Comparison of ENCODE assay signal across 9 cellular contexts in the genomic region with DNA sequence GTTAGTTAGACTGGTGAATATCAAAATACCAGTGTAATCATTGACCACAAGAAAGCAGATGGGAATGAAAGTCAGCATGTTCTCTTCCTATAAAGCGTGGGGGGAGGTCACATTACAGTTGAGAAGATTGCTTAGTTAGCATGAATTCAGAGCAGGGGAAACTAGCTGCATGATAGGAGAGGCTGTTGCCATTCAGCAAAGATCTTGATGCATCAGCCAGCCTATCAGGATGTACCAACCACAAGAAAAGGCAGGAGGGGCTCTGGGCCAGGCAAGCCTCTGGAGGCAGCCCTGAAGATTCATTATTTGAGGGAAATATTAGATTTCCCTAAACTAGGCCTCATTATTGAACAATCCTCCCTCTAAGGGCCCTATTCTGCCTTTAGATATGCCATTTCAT. TPM values are rescaled to one million over a fixed set of nuclear protein-coding genes. Genes with fewer than 3 reads are reported as not detected.
DNase-seq lines count a peak whose midpoint lies in the region; ATAC-seq and TF ChIP-seq lines count a peak whose summit lies in the region.
"Had no signal": no experiment of that assay in that cellular context is flagged by ENCODE, and none has a peak within 500 bp of the region (broad histone marks: within the 10 kb centered on the region; RNA-seq: fewer than 3 reads in every experiment).

No MANE protein-coding gene starts in this region.

- peak overlapping the region; percentile 45 for H3K4me2 ChIP-seq in BLaER1

- H3K9me3 ChIP-seq in BLaER1 = no peaks in the 10 kb centered on the region

- H3K27me3 ChIP-seq in BLaER1 = no peaks in the 10 kb centered on the region

- no peaks in the 10 kb centered on the region for H3K9me3 Mint-ChIP-seq in Calu3 (ENCODE audit: low read depth, unreplicated experiment)

- ATAC-seq in HG03354 (IDR thresholded peaks at IDR 0.05; ENCODE audit: poor library complexity, severe bottlenecking, unreplicated experiment) (no peak), GM21423 (IDR thresholded peaks at IDR 0.05; ENCODE audit: unreplicated experiment) (no peak), GM18502 (IDR thresholded peaks at IDR 0.05; ENCODE audit: poor library complexity, unreplicated experiment) (no peak)

- H3K36me3 ChIP-seq in BLaER1 = no peaks in the 10 kb centered on the region

- no peaks in the 10 kb centered on the region for H4K20me1 ChIP-seq in BLaER1

- no peak overlapping the region for H3K4me3 Mint-ChIP-seq in Calu3 (ENCODE audit: low read depth, unreplicated experiment)

- H3K27me3 Mint-ChIP-seq in Calu3 (ENCODE audit: unreplicated experiment) = peaks cover 22% of the 10 kb centered on the region

- H3K4me1 Mint-ChIP-seq in Calu3 (ENCODE audit: low read depth, unreplicated experiment) = no peaks in the 10 kb centered on the region

- POLR2A ChIA-PET in HEK293T (lab: Yijun Ruan, JAX) = interaction anchor here (1.8 kb wide), 1 partner anchor 9 kb away, joined by 5 read pairs; the partner anchor contains the start of gene NUP58

- H3K4me3 ChIP-seq in BLaER1 = no peak overlapping the region

- H3K36me3 Mint-ChIP-seq in Calu3 (ENCODE audit: insufficient read depth, unreplicated experiment) = peaks cover 3% of the 10 kb centered on the region

- peaks cover 16% of the 10 kb centered on the region for H3K4me1 ChIP-seq in BLaER1

- CTCF ChIA-PET in HEK293T (lab: Yijun Ruan, JAX) = no interaction called here
- CTCF ChIA-PET in Calu3 (lab: Charles Lee) = no interaction called here

- no peak overlapping the region for H3K27ac ChIP-seq in BLaER1

- TF ChIP-seq CTCF in Calu3 (IDR thresholded peaks at IDR 0.05; ENCODE audit: unreplicated experiment) = no peak

- DNase-seq in HEK293T (ENCODE audit: extremely low spot score) (peak; percentile 23), RKO (ENCODE audit: low spot score) (peak; percentile 33), fibroblast of peridontal ligament (ENCODE audit: extremely low read depth) (peak; percentile 29), Calu3 (no peak)
- DNase-seq: NCI-H2029 had no signal

- intact Hi-C loops in Calu3 (cut with micrococcal nuclease; ENCODE audit: unreplicated experiment) = no loop called here

- no TSS peak for BruUV-seq in Calu3 (replicated peaks; lab: Mats Ljungman, UMichigan)

- H3K27ac Mint-ChIP-seq in Calu3 (ENCODE audit: unreplicated experiment) = no peak overlapping the region

- no peak overlapping the region; the same call in 1 of the 2 replicates for H3K9ac ChIP-seq in BLaER1

TF ChIP-seq in HEK293T, 16 proteins besides CTCF, POLR2A, EP300 and RAD21:
- TF ChIP-seq TARDBP (IDR thresholded peaks at IDR 0.05) = no peak
- no peak for TF ChIP-seq FOXA1 (IDR thresholded peaks at IDR 0.05)
- TF ChIP-seq ZNF384 (IDR thresholded peaks at IDR 0.05) = no peak
- TF ChIP-seq NFRKB (IDR thresholded peaks at IDR 0.05) = no peak
- TF ChIP-seq L3MBTL2 (conservative IDR thresholded peaks at IDR 0.05) = no peak; the same call in 1 of the 2 replicates

RNA-seq across cellular contexts. Expression of gene MTMR6, which starts 5.0 kb away (rescaled TPM):
- 7.0 and 7.1 TPM in 2 replicates for total RNA-seq in Calu3 (2022)

RNA-seq across cellular contexts. Expression of gene NUP58, which starts 9.1 kb away (rescaled TPM):
- total RNA-seq in Calu3 (2022) = 38.9 and 41.0 TPM in 2 replicates
